In the genomic region with DNA sequence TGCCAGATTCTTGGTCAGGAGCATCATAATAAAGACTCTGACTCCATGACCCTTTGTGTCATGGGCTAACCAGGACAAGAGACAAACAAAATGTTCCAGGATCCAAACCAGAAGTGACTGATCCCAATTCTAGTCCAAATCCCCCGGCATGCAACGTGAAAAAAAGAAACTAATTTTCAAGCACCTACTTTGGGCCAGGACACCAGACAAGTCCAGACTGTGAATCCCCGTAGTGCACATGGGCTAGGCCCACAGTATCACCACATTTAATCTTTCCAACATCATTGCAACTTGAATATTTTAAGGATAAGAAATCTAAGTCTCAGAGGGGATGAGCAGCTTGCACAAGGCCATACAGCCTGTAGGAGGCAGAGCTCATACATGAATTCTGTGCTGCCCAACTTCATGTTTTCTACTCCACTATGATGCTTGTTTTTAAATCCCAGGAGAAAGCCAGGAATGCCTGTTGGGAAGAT, we compare ENCODE assay signal across 1 cellular context.
TF ChIP-seq lines count a peak whose summit lies in the region.

No MANE protein-coding gene starts in this region.

TF ChIP-seq in HCT116, 20 proteins besides CTCF, POLR2A, EP300 and RAD21 (continued from another document):
- TF ChIP-seq CEBPB (IDR thresholded peaks at IDR 0.05; ENCODE audit: low read depth) (no peak), TCF7L2 (IDR thresholded peaks at IDR 0.05; ENCODE audit: borderline replicate concordance, extremely low read depth, insufficient read depth, insufficient read length) (no peak), EGR1 (IDR thresholded peaks at IDR 0.05; ENCODE audit: low read depth) (no peak), ELF1 (IDR thresholded peaks at IDR 0.05; ENCODE audit: borderline replicate concordance, low read depth) (no peak), POLR2AphosphoS5 (IDR thresholded peaks at IDR 0.05; ENCODE audit: low read depth, low read length) (no peak), ZFX (IDR thresholded peaks at IDR 0.05) (no peak), SIN3A (IDR thresholded peaks at IDR 0.05; ENCODE audit: low read depth) (no peak), FOSL1 (IDR thresholded peaks at IDR 0.05; ENCODE audit: low read depth) (no peak), SRF (IDR thresholded peaks at IDR 0.05; ENCODE audit: low read depth) (no peak), EZH2 (IDR thresholded peaks at IDR 0.05) (no peak), YY1 (IDR thresholded peaks at IDR 0.05; ENCODE audit: extremely low read depth, insufficient replicate concordance, low read depth, low read length) (no peak), CBX3 (IDR thresholded peaks at IDR 0.05; ENCODE audit: low read depth) (no peak), ZNF274 (IDR thresholded peaks at IDR 0.05; ENCODE audit: low read depth, low read length) (no peak), JUND (IDR thresholded peaks at IDR 0.05) (no peak), SP1 (IDR thresholded peaks at IDR 0.05; ENCODE audit: low read depth) (no peak)
- TF ChIP-seq, protein P1, sequence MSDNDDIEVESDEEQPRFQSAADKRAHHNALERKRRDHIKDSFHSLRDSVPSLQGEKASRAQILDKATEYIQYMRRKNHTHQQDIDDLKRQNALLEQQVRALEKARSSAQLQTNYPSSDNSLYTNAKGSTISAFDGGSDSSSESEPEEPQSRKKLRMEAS (IDR thresholded peaks at IDR 0.05) = no peak
- TF ChIP-seq, protein P2, sequence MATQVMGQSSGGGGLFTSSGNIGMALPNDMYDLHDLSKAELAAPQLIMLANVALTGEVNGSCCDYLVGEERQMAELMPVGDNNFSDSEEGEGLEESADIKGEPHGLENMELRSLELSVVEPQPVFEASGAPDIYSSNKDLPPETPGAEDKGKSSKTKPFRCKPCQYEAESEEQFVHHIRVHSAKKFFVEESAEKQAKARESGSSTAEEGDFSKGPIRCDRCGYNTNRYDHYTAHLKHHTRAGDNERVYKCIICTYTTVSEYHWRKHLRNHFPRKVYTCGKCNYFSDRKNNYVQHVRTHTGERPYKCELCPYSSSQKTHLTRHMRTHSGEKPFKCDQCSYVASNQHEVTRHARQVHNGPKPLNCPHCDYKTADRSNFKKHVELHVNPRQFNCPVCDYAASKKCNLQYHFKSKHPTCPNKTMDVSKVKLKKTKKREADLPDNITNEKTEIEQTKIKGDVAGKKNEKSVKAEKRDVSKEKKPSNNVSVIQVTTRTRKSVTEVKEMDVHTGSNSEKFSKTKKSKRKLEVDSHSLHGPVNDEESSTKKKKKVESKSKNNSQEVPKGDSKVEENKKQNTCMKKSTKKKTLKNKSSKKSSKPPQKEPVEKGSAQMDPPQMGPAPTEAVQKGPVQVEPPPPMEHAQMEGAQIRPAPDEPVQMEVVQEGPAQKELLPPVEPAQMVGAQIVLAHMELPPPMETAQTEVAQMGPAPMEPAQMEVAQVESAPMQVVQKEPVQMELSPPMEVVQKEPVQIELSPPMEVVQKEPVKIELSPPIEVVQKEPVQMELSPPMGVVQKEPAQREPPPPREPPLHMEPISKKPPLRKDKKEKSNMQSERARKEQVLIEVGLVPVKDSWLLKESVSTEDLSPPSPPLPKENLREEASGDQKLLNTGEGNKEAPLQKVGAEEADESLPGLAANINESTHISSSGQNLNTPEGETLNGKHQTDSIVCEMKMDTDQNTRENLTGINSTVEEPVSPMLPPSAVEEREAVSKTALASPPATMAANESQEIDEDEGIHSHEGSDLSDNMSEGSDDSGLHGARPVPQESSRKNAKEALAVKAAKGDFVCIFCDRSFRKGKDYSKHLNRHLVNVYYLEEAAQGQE (IDR thresholded peaks at IDR 0.05; ENCODE audit: low read depth) = no peak
- TF ChIP-seq, protein P3, sequence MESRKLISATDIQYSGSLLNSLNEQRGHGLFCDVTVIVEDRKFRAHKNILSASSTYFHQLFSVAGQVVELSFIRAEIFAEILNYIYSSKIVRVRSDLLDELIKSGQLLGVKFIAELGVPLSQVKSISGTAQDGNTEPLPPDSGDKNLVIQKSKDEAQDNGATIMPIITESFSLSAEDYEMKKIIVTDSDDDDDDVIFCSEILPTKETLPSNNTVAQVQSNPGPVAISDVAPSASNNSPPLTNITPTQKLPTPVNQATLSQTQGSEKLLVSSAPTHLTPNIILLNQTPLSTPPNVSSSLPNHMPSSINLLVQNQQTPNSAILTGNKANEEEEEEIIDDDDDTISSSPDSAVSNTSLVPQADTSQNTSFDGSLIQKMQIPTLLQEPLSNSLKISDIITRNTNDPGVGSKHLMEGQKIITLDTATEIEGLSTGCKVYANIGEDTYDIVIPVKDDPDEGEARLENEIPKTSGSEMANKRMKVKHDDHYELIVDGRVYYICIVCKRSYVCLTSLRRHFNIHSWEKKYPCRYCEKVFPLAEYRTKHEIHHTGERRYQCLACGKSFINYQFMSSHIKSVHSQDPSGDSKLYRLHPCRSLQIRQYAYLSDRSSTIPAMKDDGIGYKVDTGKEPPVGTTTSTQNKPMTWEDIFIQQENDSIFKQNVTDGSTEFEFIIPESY (IDR thresholded peaks at IDR 0.05; ENCODE audit: extremely low read depth, insufficient replicate concordance, low read length) = no peak
